In the genomic region with DNA sequence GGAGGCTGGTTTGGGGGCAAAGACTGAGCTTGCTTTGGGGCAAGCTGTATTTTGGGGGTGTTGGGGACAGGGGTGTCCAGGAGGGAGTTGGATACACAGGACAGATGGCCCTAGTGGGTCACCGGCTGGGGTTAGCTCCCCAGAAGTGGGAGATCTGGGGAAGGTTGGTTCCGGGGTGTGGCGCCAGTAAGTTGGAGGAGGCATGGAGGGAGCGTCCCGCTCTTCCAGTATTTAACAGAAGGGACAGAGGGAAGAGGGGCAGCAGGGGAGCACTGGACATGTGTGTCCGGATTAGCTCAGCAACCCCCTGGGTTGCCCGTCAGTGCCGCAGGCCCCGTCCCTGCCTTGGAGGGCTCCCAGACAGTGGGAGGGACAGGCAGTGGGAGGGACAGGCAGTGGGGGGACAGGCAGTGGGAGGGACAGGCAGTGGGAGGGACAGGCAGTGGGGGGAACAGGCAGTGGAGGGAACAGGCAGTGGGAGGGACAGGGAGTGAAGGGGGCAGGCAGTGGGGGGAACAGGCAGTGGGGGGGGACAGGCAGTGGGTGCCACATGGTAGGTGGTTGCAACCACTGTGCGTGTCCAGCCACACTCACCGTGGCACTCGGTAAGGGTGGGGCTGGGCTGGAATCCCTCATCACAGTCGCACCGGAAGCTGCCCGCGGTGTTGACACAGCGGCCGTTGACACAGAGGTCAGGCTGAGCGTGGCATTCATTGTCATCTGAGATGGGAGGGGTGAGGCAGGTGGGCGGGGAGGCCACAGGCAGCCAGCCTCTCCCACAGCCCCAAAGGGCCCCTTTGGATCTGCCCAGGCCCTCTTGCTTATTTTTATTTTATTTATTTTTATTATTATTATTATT, we compare ENCODE assay signal across 1 cellular context.
TF ChIP-seq lines count a peak whose summit lies in the region.

No MANE protein-coding gene starts in this region.

TF ChIP-seq in HepG2, 621 proteins besides CTCF, POLR2A, EP300 and RAD21 (continued from another document and continues in another):
- TF ChIP-seq UBTF (CRISPR knock-in tag; IDR thresholded peaks at IDR 0.05) (0 out of 2 replicates have a peak, but pooled peaks have one; percentile 24), ESRRA (CRISPR knock-in tag; IDR thresholded peaks at IDR 0.05; ENCODE audit: low read depth) (peak; percentile 42; the same call in 1 of the 2 replicates), IRF2 (CRISPR knock-in tag; IDR thresholded peaks at IDR 0.05) (peak; percentile 68), ZNF792 (CRISPR knock-in tag; IDR thresholded peaks at IDR 0.05) (peak; percentile 61; the same call in 1 of the 2 replicates), ZNF772 (CRISPR knock-in tag; IDR thresholded peaks at IDR 0.05) (0 out of 2 replicates have a peak, but pooled peaks have one; percentile 35), ZBTB2 (CRISPR knock-in tag; IDR thresholded peaks at IDR 0.05; ENCODE audit: low read depth) (peak; percentile 53; the same call in 1 of the 2 replicates), HMGXB4 (CRISPR knock-in tag; IDR thresholded peaks at IDR 0.05; ENCODE audit: borderline replicate concordance in 1 of 2, low read depth in 1 of 2) (0 out of 4 replicates have a peak, but pooled peaks of 1 of the 2 experiments have one; percentile 28), CBFB (CRISPR knock-in tag; IDR thresholded peaks at IDR 0.05) (peak; percentile 50; the same call in 1 of the 2 replicates), SCMH1 (CRISPR knock-in tag; IDR thresholded peaks at IDR 0.05; ENCODE audit: borderline replicate concordance) (no peak), SKI (IDR thresholded peaks at IDR 0.05; ENCODE audit: partially characterized antibody) (peak; percentile 19), MYPOP (CRISPR knock-in tag; IDR thresholded peaks at IDR 0.05) (no peak), NFATC3 (CRISPR knock-in tag; IDR thresholded peaks at IDR 0.05) (no peak), RFXAP (CRISPR knock-in tag; IDR thresholded peaks at IDR 0.05; ENCODE audit: borderline replicate concordance) (no peak), ZNF274 (CRISPR knock-in tag; IDR thresholded peaks at IDR 0.05) (no peak), FOXP1 (IDR thresholded peaks at IDR 0.05) (no peak), FOXP1 (CRISPR knock-in tag; IDR thresholded peaks at IDR 0.05) (peak; percentile 80; the same call in 1 of the 2 replicates), ZNF160 (CRISPR knock-in tag; IDR thresholded peaks at IDR 0.05) (no peak), SETDB1 (CRISPR knock-in tag; IDR thresholded peaks at IDR 0.05; ENCODE audit: borderline replicate concordance) (no peak), PLRG1 (conservative IDR thresholded peaks at IDR 0.05) (no peak), ZSCAN25 (CRISPR knock-in tag; IDR thresholded peaks at IDR 0.05) (peak; percentile 96), ZNF451 (CRISPR knock-in tag; IDR thresholded peaks at IDR 0.05) (no peak; the same call in 1 of the 2 replicates), ZMYM4 (CRISPR knock-in tag; IDR thresholded peaks at IDR 0.05) (peak; percentile 41; the same call in 1 of the 2 replicates), JUN (CRISPR knock-in tag; IDR thresholded peaks at IDR 0.05) (no peak), ETS1 (CRISPR knock-in tag; IDR thresholded peaks at IDR 0.05) (no peak), TOPORS (CRISPR knock-in tag; IDR thresholded peaks at IDR 0.05) (no peak), PHF5A (CRISPR knock-in tag; IDR thresholded peaks at IDR 0.05; ENCODE audit: low read depth, unreplicated experiment) (peak; percentile 60), KLF6 (CRISPR knock-in tag; IDR thresholded peaks at IDR 0.05) (0 out of 2 replicates have a peak, but pooled peaks have one; percentile 31), PHF21A (CRISPR knock-in tag; IDR thresholded peaks at IDR 0.05) (peak; percentile 36; the same call in 1 of the 2 replicates), CBX2 (IDR thresholded peaks at IDR 0.05; ENCODE audit: low read depth, low read length) (no peak), CBX2 (CRISPR knock-in tag; IDR thresholded peaks at IDR 0.05; ENCODE audit: low read depth) (no peak), ELF3 (CRISPR knock-in tag; IDR thresholded peaks at IDR 0.05) (0 out of 2 replicates have a peak, but pooled peaks have one; percentile 33), ELF1 (CRISPR knock-in tag; IDR thresholded peaks at IDR 0.05) (peak; percentile 66), HOMEZ (CRISPR knock-in tag; IDR thresholded peaks at IDR 0.05; ENCODE audit: low read depth) (0 out of 2 replicates have a peak, but pooled peaks have one; percentile 53), ZNF136 (CRISPR knock-in tag; IDR thresholded peaks at IDR 0.05; ENCODE audit: low read depth) (no peak), NFRKB (IDR thresholded peaks at IDR 0.05) (no peak), KDM4B (CRISPR knock-in tag; IDR thresholded peaks at IDR 0.05) (peak; percentile 89; the same call in 1 of the 2 replicates), JUND (CRISPR knock-in tag; IDR thresholded peaks at IDR 0.05) (peak; percentile 58; the same call in 1 of the 2 replicates), AFF4 (CRISPR knock-in tag; IDR thresholded peaks at IDR 0.05) (no peak), ZNF253 (CRISPR knock-in tag; IDR thresholded peaks at IDR 0.05; ENCODE audit: borderline replicate concordance) (no peak), RBFOX2 (IDR thresholded peaks at IDR 0.05; ENCODE audit: low read depth, low read length) (peak; percentile 40; the same call in 1 of the 2 replicates), SNAPC2 (CRISPR knock-in tag; IDR thresholded peaks at IDR 0.05) (no peak), MYC (CRISPR knock-in tag; IDR thresholded peaks at IDR 0.05; ENCODE audit: borderline replicate concordance) (peak; percentile 83; the same call in 1 of the 2 replicates)
- TF ChIP-seq, protein P1, sequence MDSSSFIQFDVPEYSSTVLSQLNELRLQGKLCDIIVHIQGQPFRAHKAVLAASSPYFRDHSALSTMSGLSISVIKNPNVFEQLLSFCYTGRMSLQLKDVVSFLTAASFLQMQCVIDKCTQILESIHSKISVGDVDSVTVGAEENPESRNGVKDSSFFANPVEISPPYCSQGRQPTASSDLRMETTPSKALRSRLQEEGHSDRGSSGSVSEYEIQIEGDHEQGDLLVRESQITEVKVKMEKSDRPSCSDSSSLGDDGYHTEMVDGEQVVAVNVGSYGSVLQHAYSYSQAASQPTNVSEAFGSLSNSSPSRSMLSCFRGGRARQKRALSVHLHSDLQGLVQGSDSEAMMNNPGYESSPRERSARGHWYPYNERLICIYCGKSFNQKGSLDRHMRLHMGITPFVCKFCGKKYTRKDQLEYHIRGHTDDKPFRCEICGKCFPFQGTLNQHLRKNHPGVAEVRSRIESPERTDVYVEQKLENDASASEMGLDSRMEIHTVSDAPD (CRISPR knock-in tag; IDR thresholded peaks at IDR 0.05): peak; percentile 49; the same call in 1 of the 2 replicates
- TF ChIP-seq, protein P2, sequence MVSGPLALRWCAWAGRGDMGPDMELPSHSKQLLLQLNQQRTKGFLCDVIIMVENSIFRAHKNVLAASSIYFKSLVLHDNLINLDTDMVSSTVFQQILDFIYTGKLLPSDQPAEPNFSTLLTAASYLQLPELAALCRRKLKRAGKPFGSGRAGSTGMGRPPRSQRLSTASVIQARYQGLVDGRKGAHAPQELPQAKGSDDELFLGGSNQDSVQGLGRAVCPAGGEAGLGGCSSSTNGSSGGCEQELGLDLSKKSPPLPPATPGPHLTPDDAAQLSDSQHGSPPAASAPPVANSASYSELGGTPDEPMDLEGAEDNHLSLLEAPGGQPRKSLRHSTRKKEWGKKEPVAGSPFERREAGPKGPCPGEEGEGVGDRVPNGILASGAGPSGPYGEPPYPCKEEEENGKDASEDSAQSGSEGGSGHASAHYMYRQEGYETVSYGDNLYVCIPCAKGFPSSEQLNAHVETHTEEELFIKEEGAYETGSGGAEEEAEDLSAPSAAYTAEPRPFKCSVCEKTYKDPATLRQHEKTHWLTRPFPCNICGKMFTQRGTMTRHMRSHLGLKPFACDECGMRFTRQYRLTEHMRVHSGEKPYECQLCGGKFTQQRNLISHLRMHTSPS (CRISPR knock-in tag; IDR thresholded peaks at IDR 0.05; ENCODE audit: low read depth): peak; percentile 67; the same call in 1 of the 2 replicates
